In genomic region chr17:39225308-39225973, GRCh38 we compare ENCODE assay signal across 9 cellular contexts. TPM values are rescaled to one million over a fixed set of nuclear protein-coding genes. Genes with fewer than 3 reads are reported as not detected.
A peak's percentile ranks its signal among the peaks of the same experiment; 100 is the strongest.
DNase-seq lines count a peak whose midpoint lies in the region; ATAC-seq and TF ChIP-seq lines count a peak whose summit lies in the region.
"Had no signal": no experiment of that assay in that cellular context is flagged by ENCODE, and none has a peak within 500 bp of the region (broad histone marks: within the 10 kb centered on the region; RNA-seq: fewer than 3 reads in every experiment).

STAC2 (minus strand) TSS chr17:39225945; CDS start chr17:39225502, 443 bp downstream.

- H3K36me3 ChIP-seq in ascending aorta (no peaks in the 10 kb centered on the region), iPS-20b (ENCODE audit: insufficient read depth, low read depth, low read length) (no peaks in the 10 kb centered on the region), stomach (no peaks in the 10 kb centered on the region)

- TF ChIP-seq POLR2A in stomach (IDR thresholded peaks at IDR 0.05) = no peak

- peaks cover 61% of the 10 kb centered on the region for H3K27me3 Mint-ChIP-seq in T-helper 1 cell treated with Interleukin-12 subunit alpha and Interleukin-12 subunit beta and Interleukin-4 antibody, amounts not matched to agents 30 μg/mL and 1 μg/mL, for 36 hours (ENCODE audit: low read depth)

- H3K27ac Mint-ChIP-seq in T-helper 1 cell treated with Interleukin-12 subunit alpha and Interleukin-12 subunit beta and Interleukin-4 antibody, amounts not matched to agents 30 μg/mL and 1 μg/mL, for 36 hours = no peak within 1 kb of the TSS

- TF ChIP-seq CTCF in ascending aorta (IDR thresholded peaks at IDR 0.05) (no peak), stomach (IDR thresholded peaks at IDR 0.05) (no peak)

- H3K9me3 ChIP-seq in ascending aorta = no peaks in the 10 kb centered on the region
- H3K9me3 ChIP-seq in iPS-20b (ENCODE audit: insufficient read depth, low read depth, low read length) = no peaks in the 10 kb centered on the region
- no peaks in the 10 kb centered on the region for H3K9me3 ChIP-seq in stomach

- TF ChIP-seq EP300 in stomach (IDR thresholded peaks at IDR 0.05) = no peak

- peak within 1 kb of the TSS; percentile 61 for H3K4me3 Mint-ChIP-seq in T-helper 1 cell treated with Interleukin-12 subunit alpha and Interleukin-12 subunit beta and Interleukin-4 antibody, amounts not matched to agents 30 μg/mL and 1 μg/mL, for 36 hours

- H3K4me1 Mint-ChIP-seq in T-helper 1 cell treated with Interleukin-12 subunit alpha and Interleukin-12 subunit beta and Interleukin-4 antibody, amounts not matched to agents 30 μg/mL and 1 μg/mL, for 36 hours (ENCODE audit: low read depth) = peaks cover 4% of the 10 kb centered on the region

- ATAC-seq in HG03108 (IDR thresholded peaks at IDR 0.05; ENCODE audit: unreplicated experiment) = no peak

- no peak for DNase-seq in T-helper 1 cell
- DNase-seq in ascending aorta (ENCODE audit: low spot score in 2 of 2) = no peak
- no peak for DNase-seq in stomach
- no peak for DNase-seq in AG08395 (ENCODE audit: low spot score)
- no peak for DNase-seq in NCI-H187 treated with DMSO at 0.1 percent for 48 hours (lab: John Stamatoyannopoulos, UW)
- DNase-seq: NCI-H2029 treated with DMSO at 0.1 percent for 48 hours had no signal

- H3K27me3 ChIP-seq in ascending aorta (no peaks in the 10 kb centered on the region), iPS-20b (ENCODE audit: insufficient read depth, low read length) (peaks cover 52% of the 10 kb centered on the region), stomach (peaks cover 14 to 86% (median 30%) of the 10 kb centered on the region in 3 donors)

- H3K27ac ChIP-seq in ascending aorta (peak within 1 kb of the TSS; percentile 85 to 87), iPS-20b (ENCODE audit: low read length) (no peak within 1 kb of the TSS), stomach (no peak within 1 kb of the TSS)

- H3K4me3 ChIP-seq in ascending aorta (peak within 1 kb of the TSS; percentile 59 to 75), iPS-20b (ENCODE audit: low read length) (peak within 1 kb of the TSS; percentile 59), stomach (peak within 1 kb of the TSS; percentile 40 to 49 (median 42))

- intact Hi-C loops in ascending aorta (cut with DNase I) = loop anchor here (2.0 kb wide), 1 partner anchor 17 kb away; no protein-coding TSS in a partner anchor
- intact Hi-C loops in stomach (cut with DNase I; ENCODE audit: low total_unique reads) = no loop called here

- H3K9me3 Mint-ChIP-seq in T-helper 1 cell treated with Interleukin-12 subunit alpha and Interleukin-12 subunit beta and Interleukin-4 antibody, amounts not matched to agents 30 μg/mL and 1 μg/mL, for 36 hours = no peaks in the 10 kb centered on the region

- no peak within 1 kb of the TSS for H3K9ac ChIP-seq in iPS-20b (ENCODE audit: low read depth, low read length)

- H3K4me1 ChIP-seq in ascending aorta (peaks cover 13 to 27% of the 10 kb centered on the region in 2 donors), iPS-20b (ENCODE audit: insufficient read depth, low read length) (peaks cover 9% of the 10 kb centered on the region; the same call in 1 of the 2 replicates), stomach (peaks cover 15 to 26% (median 23%) of the 10 kb centered on the region in 4 donors)

- WGBS in stomach, 5 donors = 2 to 3% (median 2%) methylated on average over 13 to 70 of the region's 72 CpGs

- no peaks in the 10 kb centered on the region for H3K36me3 Mint-ChIP-seq in T-helper 1 cell treated with Interleukin-12 subunit alpha and Interleukin-12 subunit beta and Interleukin-4 antibody, amounts not matched to agents 30 μg/mL and 1 μg/mL, for 36 hours (ENCODE audit: low read depth)

RNA-seq across cellular contexts. Expression of gene STAC2, which starts in this region (rescaled TPM):
- 7.9 TPM for total RNA-seq in ascending aorta
- total RNA-seq in stomach = under 1 TPM in 1 of 5 donors, not detected in 4; under 0.01 TPM
- under 1 TPM in 2 of 3 donors, not detected in 1; 0.15 to 0.20 TPM for polyA plus RNA-seq in stomach

Comparison
In these comparisons a context has a peak if more than half of its experiments do, and no peak if none do; other contexts are left out.
1. H3K27ac ChIP-seq: peak in ascending aorta (2 of 2); none in iPS-20b (single experiment) and stomach (0 of 5).
2. Peak in every context shown above with its lines, with median percentiles within 50 percentile points of each other: H3K4me3 ChIP-seq.